25 cellular contexts compared by ENCODE assay signal in genomic region chr10:82392533-82392932, GRCh38.
"Had no signal": no experiment of that assay in that cellular context is flagged by ENCODE, and none has a peak within 500 bp of the region (broad histone marks: within the 10 kb centered on the region; RNA-seq: fewer than 3 reads in every experiment).

No MANE protein-coding gene starts in this region.

- H3K27me3 ChIP-seq: neural progenitor cell, neutrophil, right atrium auricular region, right lobe of liver, stomach, testis, thyroid gland, transverse colon, upper lobe of left lung, vagina had no signal

- H3K4me2 ChIP-seq: neural progenitor cell, smooth muscle cell had no signal

- H3K36me3 Mint-ChIP-seq: mesothelial cell of epicardium; naive B cell; natural killer cell; neural progenitor cell; stimulated activated naive B cell treated with anti-CD40 and anti-IgM and Interleukin-4, amounts not matched to agents 10 μg/mL and 1 μg/mL and 100 μg/mL, for 72 hours had no signal

- ATAC-seq: natural killer cell; right lobe of liver; stimulated activated naive B cell treated with anti-CD40 and anti-IgM and Interleukin-4, amounts not matched to agents 10 μg/mL and 1 μg/mL and 100 μg/mL, for 72 hours; stimulated activated naive CD8-positive, alpha-beta T cell treated with anti-CD3 and anti-CD28 coated beads, Interleukin-15, Interleukin-2, amounts not matched to agents 100 U/mL and 50 U/mL, for 24 hours had no signal

- H3K4me1 Mint-ChIP-seq: naive B cell; natural killer cell; stimulated activated naive B cell treated with anti-CD40 and anti-IgM and Interleukin-4, amounts not matched to agents 10 μg/mL and 1 μg/mL and 100 μg/mL, for 72 hours had no signal

- H2AFZ ChIP-seq: neural progenitor cell had no signal

- H3K9me3 Mint-ChIP-seq: mesothelial cell of epicardium, nephron progenitor cell, neural progenitor cell had no signal

- DNase-seq: islet precursor cell; left ventricle myocardium inferior; mesendoderm; naive B cell; natural killer cell; nephron progenitor cell; occipital lobe; right lobe of liver; stimulated activated CD4-positive, alpha-beta T cell treated with anti-CD3 and anti-CD28 coated beads, Interleukin-1b, Interleukin-23, amount 100 ng/mL, for 48 hours; stimulated activated CD4-positive, alpha-beta T cell treated with anti-CD3 and anti-CD28 coated beads, Interleukin-4, amount 100 ng/mL, for 1 hour; stimulated activated naive B cell treated with anti-CD40 and anti-IgM and Interleukin-4, amounts not matched to agents 10 μg/mL and 1 μg/mL and 100 μg/mL, for 72 hours; stimulated activated naive CD8-positive, alpha-beta T cell treated with anti-CD3 and anti-CD28 coated beads, Interleukin-15, Interleukin-2, amounts not matched to agents 100 U/mL and 50 U/mL, for 24 hours; stomach; testis; thyroid gland; transverse colon; upper lobe of left lung had no signal

- H3K36me3 ChIP-seq: left ventricle myocardium inferior, neural progenitor cell, neutrophil, right atrium auricular region, right lobe of liver, stomach, thyroid gland, transverse colon, upper lobe of left lung, vagina had no signal

- H3K4me3 ChIP-seq: left ventricle myocardium inferior, lung, neural progenitor cell, right atrium auricular region, right lobe of liver, smooth muscle cell, stomach, testis, thyroid gland, transverse colon, upper lobe of left lung, vagina had no signal

- H3K27ac ChIP-seq: left ventricle myocardium inferior, neural progenitor cell, neutrophil, right atrium auricular region, right lobe of liver, stomach, testis, thyroid gland, transverse colon, upper lobe of left lung, vagina had no signal

- H3K27me3 Mint-ChIP-seq: naive B cell; progenitor cell of endocrine pancreas; stimulated activated naive B cell treated with anti-CD40 and anti-IgM and Interleukin-4, amounts not matched to agents 10 μg/mL and 1 μg/mL and 100 μg/mL, for 72 hours had no signal

- H3K4me3 Mint-ChIP-seq: mesothelial cell of epicardium; naive B cell; natural killer cell; nephron progenitor cell; neural progenitor cell; stimulated activated naive B cell treated with anti-CD40 and anti-IgM and Interleukin-4, amounts not matched to agents 10 μg/mL and 1 μg/mL and 100 μg/mL, for 72 hours had no signal

- H3K4me1 ChIP-seq: left ventricle myocardium inferior, right atrium auricular region, right lobe of liver, testis, thyroid gland, transverse colon, upper lobe of left lung, vagina had no signal

- H3K27ac Mint-ChIP-seq: mesothelial cell of epicardium; naive B cell; natural killer cell; nephron progenitor cell; neural progenitor cell; progenitor cell of endocrine pancreas; stimulated activated naive B cell treated with anti-CD40 and anti-IgM and Interleukin-4, amounts not matched to agents 10 μg/mL and 1 μg/mL and 100 μg/mL, for 72 hours had no signal

- H3K9ac ChIP-seq: neural progenitor cell had no signal

- H3K9me3 ChIP-seq: left ventricle myocardium inferior, neutrophil, right atrium auricular region, right lobe of liver, stomach, testis, thyroid gland, transverse colon, upper lobe of left lung, vagina had no signal
